8 cellular contexts compared by ENCODE assay signal in the genomic region with DNA sequence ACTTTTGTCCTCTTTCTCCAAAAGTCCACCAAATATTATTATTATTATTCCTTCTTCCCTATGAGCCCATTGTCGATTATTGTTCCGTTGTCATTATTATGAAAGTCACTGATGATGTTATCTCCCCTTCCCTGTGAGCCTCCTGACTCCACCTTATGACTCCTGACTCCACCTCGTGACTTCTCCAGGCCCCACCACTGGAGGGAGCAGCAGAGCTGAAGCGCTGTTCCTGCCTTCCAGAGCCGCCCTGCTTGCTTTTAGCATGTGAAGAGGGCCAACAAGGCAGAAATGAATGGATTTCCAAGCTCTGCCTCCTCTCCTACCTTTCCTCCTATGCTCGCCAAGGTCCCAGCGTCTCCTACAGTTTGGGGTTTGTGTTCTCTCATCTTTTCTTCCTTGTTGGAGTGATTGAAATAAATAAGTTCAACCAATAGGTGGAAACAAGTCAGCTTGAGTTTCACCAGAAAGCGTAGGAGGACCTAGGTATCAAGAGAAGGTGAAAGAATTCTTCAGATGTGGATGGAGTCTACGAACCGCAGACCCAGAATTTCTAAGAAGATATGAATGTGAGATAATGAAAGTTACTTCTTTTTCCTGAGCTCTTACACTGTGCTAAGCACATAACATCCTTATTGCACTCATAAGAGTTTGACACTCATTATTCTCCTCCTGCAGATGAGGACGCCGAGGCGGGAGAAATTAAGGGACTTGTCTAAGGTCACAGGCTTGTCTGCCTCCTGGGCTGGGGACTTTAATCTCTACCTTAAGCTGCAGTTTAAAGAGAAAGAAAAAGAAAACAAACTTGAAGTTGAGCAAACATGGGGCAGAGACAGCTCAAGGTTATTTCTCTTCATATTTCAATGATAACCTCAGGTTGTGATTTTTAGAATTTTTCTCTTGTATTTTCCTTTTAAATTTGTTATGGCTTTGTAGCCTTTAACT. TPM values are rescaled to one million over a fixed set of nuclear protein-coding genes. Genes with fewer than 3 reads are reported as not detected.
DNase-seq lines count a peak whose midpoint lies in the region; ATAC-seq and TF ChIP-seq lines count a peak whose summit lies in the region.

No MANE protein-coding gene starts in this region.

- H4K20me1 ChIP-seq in OCI-LY3 (ENCODE audit: insufficient read depth, low read length): no peaks in the 10 kb centered on the region

- no peak overlapping the region for H3K9ac ChIP-seq in OCI-LY3 (ENCODE audit: low read length)
- no peak overlapping the region for H3K9ac ChIP-seq in endodermal cell (ENCODE audit: extremely low read depth, low read length, poor library complexity, severe bottlenecking)

- H3K4me1 ChIP-seq in left ventricle myocardium inferior (no peaks in the 10 kb centered on the region), right atrium auricular region (no peaks in the 10 kb centered on the region), OCI-LY3 (ENCODE audit: low read length) (no peaks in the 10 kb centered on the region), endodermal cell (ENCODE audit: control insufficient read depth, insufficient read depth, low read length) (peaks cover 4% of the 10 kb centered on the region)

- peaks cover 24% of the 10 kb centered on the region for H3K27me3 Mint-ChIP-seq in endodermal cell (ENCODE audit: insufficient read depth)

- no peak overlapping the region for H2AFZ ChIP-seq in OCI-LY3 (ENCODE audit: low read depth, low read length)

- no peaks in the 10 kb centered on the region for H3K79me2 ChIP-seq in OCI-LY3 (ENCODE audit: low read length)

- H3K4me1 Mint-ChIP-seq in endodermal cell: peaks cover 22% of the 10 kb centered on the region

- H3K9me3 Mint-ChIP-seq in endodermal cell: no peaks in the 10 kb centered on the region

- intact Hi-C loops in left ventricle myocardium inferior (cut with micrococcal nuclease): no loop called here

- DNase-seq in left ventricle myocardium inferior (no peak), right atrium auricular region (ENCODE audit: low spot score) (no peak), endodermal cell (peak; percentile 88), D341Med (ENCODE audit: low spot score) (no peak), HCEC 1CT (no peak)

- H3K4me3 ChIP-seq in left ventricle myocardium inferior: no peak overlapping the region
- no peak overlapping the region for H3K4me3 ChIP-seq in right atrium auricular region
- H3K4me3 ChIP-seq in OCI-LY3 (ENCODE audit: low read length): no peak overlapping the region
- no peak overlapping the region for H3K4me3 ChIP-seq in endodermal cell (ENCODE audit: low read length)

- H3K4me3 Mint-ChIP-seq in endodermal cell: no peak overlapping the region

- no peak overlapping the region for H3K4me2 ChIP-seq in OCI-LY3 (ENCODE audit: low read length)

- H3K36me3 ChIP-seq in left ventricle myocardium inferior (no peaks in the 10 kb centered on the region), right atrium auricular region (no peaks in the 10 kb centered on the region), OCI-LY3 (replicated peaks; ENCODE audit: low read depth, low read length) (no peaks in the 10 kb centered on the region), endodermal cell (ENCODE audit: control insufficient read depth, insufficient read depth, low read length) (no peaks in the 10 kb centered on the region)

- ATAC-seq in GM18870 (IDR thresholded peaks at IDR 0.05; ENCODE audit: unreplicated experiment) (no peak), GM21723 (IDR thresholded peaks at IDR 0.05; ENCODE audit: unreplicated experiment) (no peak)

- 79% methylated on average over 11 of the region's 13 CpGs; no CpG with 5 or more reads in 1 of the 2 experiments for WGBS in endodermal cell (ENCODE audit: insufficient coverage in 1 of 2, insufficient read length in 1 of 2), 2 experiments

- peak; percentile 14 for TF ChIP-seq CTCF in left ventricle myocardium inferior (IDR thresholded peaks at IDR 0.05; ENCODE audit: borderline replicate concordance)
- TF ChIP-seq CTCF in right atrium auricular region (IDR thresholded peaks at IDR 0.05): no peak
- TF ChIP-seq CTCF in OCI-LY3 (IDR thresholded peaks at IDR 0.05; ENCODE audit: low read depth, low read length): peak; percentile 48
- TF ChIP-seq CTCF in endodermal cell (conservative IDR thresholded peaks at IDR 0.05): peak; percentile 83

- no peaks in the 10 kb centered on the region for H3K36me3 Mint-ChIP-seq in endodermal cell (ENCODE audit: low read depth)

- H3K27me3 ChIP-seq in left ventricle myocardium inferior (ENCODE audit: low read depth) (no peaks in the 10 kb centered on the region), right atrium auricular region (no peaks in the 10 kb centered on the region), OCI-LY3 (ENCODE audit: low read depth, low read length) (no peaks in the 10 kb centered on the region), endodermal cell (ENCODE audit: control insufficient read depth, insufficient read depth, low read length, poor library complexity, severe bottlenecking) (peaks cover 30% of the 10 kb centered on the region)

- no peak overlapping the region for H3K27ac ChIP-seq in left ventricle myocardium inferior (replicated peaks)
- H3K27ac ChIP-seq in right atrium auricular region: no peak overlapping the region
- no peak overlapping the region for H3K27ac ChIP-seq in OCI-LY3 (ENCODE audit: low read length)
- H3K27ac ChIP-seq in endodermal cell (ENCODE audit: low read depth, low read length): no peak overlapping the region

- no peak overlapping the region for H3K27ac Mint-ChIP-seq in endodermal cell

- H3K9me3 ChIP-seq in left ventricle myocardium inferior (replicated peaks) (no peaks in the 10 kb centered on the region), right atrium auricular region (no peaks in the 10 kb centered on the region), OCI-LY3 (ENCODE audit: insufficient read depth, low read length) (no peaks in the 10 kb centered on the region), endodermal cell (ENCODE audit: control insufficient read depth, low read length) (no peaks in the 10 kb centered on the region)

RNA-seq across cellular contexts. Expression of gene IGSF1, which starts 26.1 kb away (rescaled TPM):
- total RNA-seq in left ventricle myocardium inferior: 2.4 TPM
- 1 to 10 TPM; 3.3 to 9.5 TPM for total RNA-seq in right atrium auricular region
- total RNA-seq in endodermal cell: 10 to 100 TPM in 1 of 2 donors, 1 to 10 TPM in 1; 5.6 to 10.5 TPM
- polyA plus RNA-seq in endodermal cell (2013, experiment 1 of 2): 5.2 TPM
- polyA plus RNA-seq in endodermal cell (2013, experiment 2 of 2): 4.4 TPM

Comparison
In these comparisons a context has a peak if more than half of its experiments do, and no peak if none do; other contexts are left out.
1. CTCF ChIP-seq: peak in left ventricle myocardium inferior (single experiment), OCI-LY3 (single experiment) and endodermal cell (single experiment); none in right atrium auricular region (0 of 2).